Comparison of ENCODE assay signal across 12 cellular contexts in genomic region chr17:33981713-33982601, GRCh38.
DNase-seq lines count a peak whose midpoint lies in the region; ATAC-seq and TF ChIP-seq lines count a peak whose summit lies in the region.
"Had no signal": no experiment of that assay in that cellular context is flagged by ENCODE, and none has a peak within 500 bp of the region (broad histone marks: within the 10 kb centered on the region; RNA-seq: fewer than 3 reads in every experiment).

No MANE protein-coding gene starts in this region.

- intact Hi-C loops in left ventricle myocardium inferior (cut with micrococcal nuclease): no loop called here
- intact Hi-C loops in heart right ventricle (cut with DNase I): no loop called here
- intact Hi-C loops in transverse colon (cut with DNase I; ENCODE audit: low total_unique reads): no loop called here
- intact Hi-C loops in activated T-helper 1 cell treated with anti-CD3 and anti-CD28 coated beads, Interleukin-12 subunit alpha, Interleukin-12 subunit beta, Interleukin-2, Interleukin-4 antibody, amounts not matched to agents 30 ng/mL and 10 ng/mL and 1 ng/mL, durations not matched to agents 14 hours and 24 hours and 36 hours (cut with micrococcal nuclease): no loop called here

- no peak overlapping the region for H3K4me3 Mint-ChIP-seq in activated T-helper 1 cell treated with anti-CD3 and anti-CD28 coated beads, Interleukin-12 subunit alpha, Interleukin-12 subunit beta, Interleukin-2, Interleukin-4 antibody, amounts not matched to agents 30 ng/mL and 10 ng/mL and 1 ng/mL, durations not matched to agents 14 hours and 24 hours and 36 hours
- H3K4me3 Mint-ChIP-seq: activated naive CD8-positive, alpha-beta T cell treated with anti-CD3 and anti-CD28 coated beads for 36 hours; nephron had no signal

- WGBS in heart right ventricle, 2 donors: 62 to 63% methylated on average over 6 of the region's 6 CpGs
- 55 to 80% methylated on average over 1 to 6 of the region's 6 CpGs for WGBS in transverse colon (ENCODE audit: low coverage in 1 of 2), 2 donors

- H3K27ac Mint-ChIP-seq in activated T-helper 1 cell treated with anti-CD3 and anti-CD28 coated beads, Interleukin-12 subunit alpha, Interleukin-12 subunit beta, Interleukin-2, Interleukin-4 antibody, amounts not matched to agents 30 ng/mL and 10 ng/mL and 1 ng/mL, durations not matched to agents 14 hours and 24 hours and 36 hours: no peak overlapping the region
- H3K27ac Mint-ChIP-seq: activated naive CD8-positive, alpha-beta T cell treated with anti-CD3 and anti-CD28 coated beads for 36 hours; nephron had no signal

- H3K4me1 ChIP-seq in left ventricle myocardium inferior (peaks cover 62% of the 10 kb centered on the region), heart right ventricle (peaks cover 0 to 28% (median 6%) of the 10 kb centered on the region in 9 donors), transverse colon (peaks cover 0 to 26% (median 4%) of the 10 kb centered on the region in 4 donors)
- H3K4me1 ChIP-seq: tibial artery had no signal

- H3K9me3 ChIP-seq in left ventricle myocardium inferior (replicated peaks): no peaks in the 10 kb centered on the region
- no peaks in the 10 kb centered on the region for H3K9me3 ChIP-seq in heart right ventricle
- H3K9me3 ChIP-seq in transverse colon: no peaks in the 10 kb centered on the region
- H3K9me3 ChIP-seq: tibial artery had no signal

- H3K27ac ChIP-seq in left ventricle myocardium inferior (replicated peaks) (peak overlapping the region; percentile 84), heart right ventricle (no peak overlapping the region), transverse colon (peak overlapping the region; percentile 22 to 62 (median 53))
- H3K27ac ChIP-seq: tibial artery had no signal

- TF ChIP-seq CTCF in left ventricle myocardium inferior (IDR thresholded peaks at IDR 0.05; ENCODE audit: borderline replicate concordance) (no peak), heart right ventricle (IDR thresholded peaks at IDR 0.05) (no peak), transverse colon (IDR thresholded peaks at IDR 0.05) (no peak)

- H3K27me3 ChIP-seq in left ventricle myocardium inferior (ENCODE audit: low read depth) (no peaks in the 10 kb centered on the region), heart right ventricle (no peaks in the 10 kb centered on the region), transverse colon (no peaks in the 10 kb centered on the region)
- H3K27me3 ChIP-seq: tibial artery had no signal

- H3K9me3 Mint-ChIP-seq in activated T-helper 1 cell treated with anti-CD3 and anti-CD28 coated beads, Interleukin-12 subunit alpha, Interleukin-12 subunit beta, Interleukin-2, Interleukin-4 antibody, amounts not matched to agents 30 ng/mL and 10 ng/mL and 1 ng/mL, durations not matched to agents 14 hours and 24 hours and 36 hours: no peaks in the 10 kb centered on the region
- H3K9me3 Mint-ChIP-seq: activated naive CD8-positive, alpha-beta T cell treated with anti-CD3 and anti-CD28 coated beads for 36 hours; nephron had no signal

- no peaks in the 10 kb centered on the region for H3K36me3 ChIP-seq in left ventricle myocardium inferior
- no peaks in the 10 kb centered on the region for H3K36me3 ChIP-seq in heart right ventricle
- H3K36me3 ChIP-seq in transverse colon: no peaks in the 10 kb centered on the region
- H3K36me3 ChIP-seq: tibial artery had no signal

- ATAC-seq in heart right ventricle: no peak

- TF ChIP-seq EP300 in transverse colon (IDR thresholded peaks at IDR 0.05; ENCODE audit: low read depth): no peak

- peaks cover 4% of the 10 kb centered on the region for H3K4me1 Mint-ChIP-seq in activated T-helper 1 cell treated with anti-CD3 and anti-CD28 coated beads, Interleukin-12 subunit alpha, Interleukin-12 subunit beta, Interleukin-2, Interleukin-4 antibody, amounts not matched to agents 30 ng/mL and 10 ng/mL and 1 ng/mL, durations not matched to agents 14 hours and 24 hours and 36 hours (ENCODE audit: low read depth)
- H3K4me1 Mint-ChIP-seq: activated naive CD8-positive, alpha-beta T cell treated with anti-CD3 and anti-CD28 coated beads for 36 hours had no signal

- H3K4me3 ChIP-seq in left ventricle myocardium inferior: no peak overlapping the region
- no peak overlapping the region for H3K4me3 ChIP-seq in heart right ventricle
- H3K4me3 ChIP-seq in transverse colon: no peak overlapping the region
- H3K4me3 ChIP-seq: tibial artery had no signal

- in situ Hi-C loops in transverse colon (cut with MboI; ENCODE audit: low pct_ligation_motif_present in 1 of 4, low pct_unique_long_range_greater_than_20kb in 1 of 4, low sequenced_read_pairs in 3 of 4): no loop called here

- H3K27me3 Mint-ChIP-seq in activated T-helper 1 cell treated with anti-CD3 and anti-CD28 coated beads, Interleukin-12 subunit alpha, Interleukin-12 subunit beta, Interleukin-2, Interleukin-4 antibody, amounts not matched to agents 30 ng/mL and 10 ng/mL and 1 ng/mL, durations not matched to agents 14 hours and 24 hours and 36 hours (ENCODE audit: insufficient read depth): peaks cover 12% of the 10 kb centered on the region

- TF ChIP-seq POLR2A in transverse colon (IDR thresholded peaks at IDR 0.05): no peak

- DNase-seq in left ventricle myocardium inferior (no peak), heart right ventricle (no peak), NCI-H1694 (lab: John Stamatoyannopoulos, UW) (peak; percentile 89), OCI-M1 (lab: John Stamatoyannopoulos, UW) (peak; percentile 43), transverse colon (peak; percentile 69), HuH-7.5 (ENCODE audit: low spot score) (no peak), SKM-1 (lab: John Stamatoyannopoulos, UW; ENCODE audit: unreplicated experiment) (no peak)
- DNase-seq in activated T-helper 1 cell treated with anti-CD3 and anti-CD28 coated beads, Interleukin-12 subunit alpha, Interleukin-12 subunit beta, Interleukin-2, Interleukin-4 antibody, amounts not matched to agents 30 ng/mL and 10 ng/mL and 1 ng/mL, durations not matched to agents 14 hours and 24 hours and 36 hours (ENCODE audit: low spot score): no peak
- DNase-seq: activated naive CD8-positive, alpha-beta T cell treated with anti-CD3 and anti-CD28 coated beads for 36 hours; stimulated activated CD4-positive, alpha-beta T cell treated with anti-CD3 and anti-CD28 coated beads, Interleukin-1b, Interleukin-23, amount 100 ng/mL, for 48 hours; tibial artery had no signal

- no peaks in the 10 kb centered on the region for H3K36me3 Mint-ChIP-seq in activated T-helper 1 cell treated with anti-CD3 and anti-CD28 coated beads, Interleukin-12 subunit alpha, Interleukin-12 subunit beta, Interleukin-2, Interleukin-4 antibody, amounts not matched to agents 30 ng/mL and 10 ng/mL and 1 ng/mL, durations not matched to agents 14 hours and 24 hours and 36 hours (ENCODE audit: low read depth)
- H3K36me3 Mint-ChIP-seq: activated naive CD8-positive, alpha-beta T cell treated with anti-CD3 and anti-CD28 coated beads for 36 hours had no signal

Comparison
In these comparisons a context has a peak if more than half of its experiments do, and no peak if none do; other contexts are left out.
1. H3K27ac ChIP-seq: peak in left ventricle myocardium inferior (single experiment) and transverse colon (4 of 4); none in heart right ventricle (0 of 10).
2. DNase-seq: peak in NCI-H1694 (single experiment), OCI-M1 (single experiment) and transverse colon (single experiment); none in left ventricle myocardium inferior (single experiment), heart right ventricle (0 of 2), HuH-7.5 (single experiment), activated T-helper 1 cell treated with anti-CD3 and anti-CD28 coated beads, Interleukin-12 subunit alpha, Interleukin-12 subunit beta, Interleukin-2, Interleukin-4 antibody, amounts not matched to agents 30 ng/mL and 10 ng/mL and 1 ng/mL, durations not matched to agents 14 hours and 24 hours and 36 hours (single experiment) and SKM-1 (single experiment).